8 cellular contexts compared by ENCODE assay signal in genomic region chr2:233354500-233354924, GRCh38. TPM values are rescaled to one million over a fixed set of nuclear protein-coding genes. Genes with fewer than 3 reads are reported as not detected.
A peak's percentile ranks its signal among the peaks of the same experiment; 100 is the strongest.
DNase-seq lines count a peak whose midpoint lies in the region; ATAC-seq, FAIRE-seq and TF ChIP-seq lines count a peak whose summit lies in the region.

No MANE protein-coding gene starts in this region.

- ATAC-seq in GM18498 (IDR thresholded peaks at IDR 0.05; ENCODE audit: unreplicated experiment): peak; percentile 29

- H3K9me3 ChIP-seq in HEK293 (ENCODE audit: control insufficient read depth, insufficient read depth, low read depth, low read length): no peaks in the 10 kb centered on the region
- no peaks in the 10 kb centered on the region for H3K9me3 ChIP-seq in SJCRH30 (replicated peaks)
- no peaks in the 10 kb centered on the region for H3K9me3 ChIP-seq in kidney (ENCODE audit: control insufficient read depth in 1 of 2, low read length in 2 of 2)

- CTCF ChIA-PET in HEK293 (lab: Yijun Ruan, JAX): interaction anchor here (0.7 to 1.7 kb wide), 4 partner anchors 11 to 202 kb away, joined by 3 to 10 read pairs (median 4); no protein-coding TSS in a partner anchor

- no peak for FAIRE-seq in kidney (lab: Jason Lieb, UNC)

- POLR2A ChIA-PET in HEK293 (lab: Yijun Ruan, JAX): no interaction called here

- no peak overlapping the region; the same call in 1 of the 2 replicates for H3K27ac ChIP-seq in HEK293 (ENCODE audit: extremely low read depth, low read depth, low read length)
- no peak overlapping the region for H3K27ac ChIP-seq in SJCRH30
- H3K27ac ChIP-seq in kidney (ENCODE audit: low read depth in 2 of 2, low read length in 2 of 2): no peak overlapping the region

- no peak overlapping the region for H3K9ac ChIP-seq in kidney (ENCODE audit: low read length in 2 of 2)

- H3K4me3 ChIP-seq in HEK293 (ENCODE audit: low read depth, low read length): peak overlapping the region; percentile 80
- H3K4me3 ChIP-seq in SJCRH30: peak overlapping the region; percentile 61
- peak overlapping the region in 1 of 2 donors; percentile 85 for H3K4me3 ChIP-seq in kidney (ENCODE audit: low read length in 2 of 2)

- H3K4me1 ChIP-seq in HEK293 (ENCODE audit: control insufficient read depth, insufficient read depth, low read length) (peaks cover 13% of the 10 kb centered on the region; the same call in 1 of the 2 replicates), SJCRH30 (peaks cover 31% of the 10 kb centered on the region), kidney (ENCODE audit: control insufficient read depth in 1 of 2, insufficient read depth in 1 of 2, low read depth in 1 of 2, low read length in 2 of 2) (peaks cover 6 to 10% of the 10 kb centered on the region in 2 donors)

- H3K27me3 ChIP-seq in SJCRH30: no peaks in the 10 kb centered on the region

- DNase-seq in SJCRH30 (no peak), kidney (peak; percentile 81), islet precursor cell (no peak), superior temporal gyrus (ENCODE audit: extremely low spot score) (no peak), NOMO-1 treated with dmso at 0.1 percent for 144 hours (lab: John Stamatoyannopoulos, UW; ENCODE audit: unreplicated experiment) (no peak), posterior vena cava (ENCODE audit: low spot score) (no peak)

- intact Hi-C loops in kidney (cut with DNase I): no loop called here
- intact Hi-C loops in posterior vena cava (cut with DNase I): loop anchor here (5.0 to 10.0 kb wide), 2 partner anchors 90 to 93 kb away; no protein-coding TSS in a partner anchor

- H3K36me3 ChIP-seq in HEK293 (ENCODE audit: control insufficient read depth in 2 of 2, insufficient read depth in 1 of 2, low read length in 2 of 2) (peaks cover 0 to 9% of the 10 kb centered on the region in 2 experiments; a peak in 1 of 3 replicates), SJCRH30 (peaks cover 7% of the 10 kb centered on the region; the same call in 1 of the 2 replicates), kidney (ENCODE audit: control insufficient read depth in 1 of 2, insufficient read depth in 2 of 2, low read length in 2 of 2) (no peaks in the 10 kb centered on the region)

- TF ChIP-seq CTCF in HEK293 (tag by site-specific recombination; IDR thresholded peaks at IDR 0.05) (no peak), kidney (IDR thresholded peaks at IDR 0.05; ENCODE audit: borderline replicate concordance, extremely low read depth, insufficient read depth) (no peak)

TF ChIP-seq in HEK293, 187 proteins besides CTCF, POLR2A, EP300 and RAD21:
- TF ChIP-seq ZNF777 (tag by site-specific recombination; IDR thresholded peaks at IDR 0.05; ENCODE audit: borderline replicate concordance) (no peak), ZNF837 (tag by site-specific recombination; IDR thresholded peaks at IDR 0.05) (no peak), ZNF571 (tag by site-specific recombination; IDR thresholded peaks at IDR 0.05) (no peak), ZSCAN23 (tag by site-specific recombination; IDR thresholded peaks at IDR 0.05) (no peak), ZNF639 (tag by site-specific recombination; IDR thresholded peaks at IDR 0.05) (no peak), ZNF707 (tag by site-specific recombination; IDR thresholded peaks at IDR 0.05) (no peak), ZNF202 (tag by site-specific recombination; IDR thresholded peaks at IDR 0.05; ENCODE audit: borderline replicate concordance) (no peak), ZNF146 (tag by site-specific recombination; IDR thresholded peaks at IDR 0.05) (no peak), GLIS2 (tag by site-specific recombination; IDR thresholded peaks at IDR 0.05) (no peak), ZNF184 (tag by site-specific recombination; IDR thresholded peaks at IDR 0.05) (no peak), FEZF1 (tag by site-specific recombination; IDR thresholded peaks at IDR 0.05) (no peak), ZNF670 (tag by site-specific recombination; IDR thresholded peaks at IDR 0.05; ENCODE audit: low read depth) (no peak), ZNF175 (tag by site-specific recombination; IDR thresholded peaks at IDR 0.05) (no peak)
- TF ChIP-seq, protein P1, sequence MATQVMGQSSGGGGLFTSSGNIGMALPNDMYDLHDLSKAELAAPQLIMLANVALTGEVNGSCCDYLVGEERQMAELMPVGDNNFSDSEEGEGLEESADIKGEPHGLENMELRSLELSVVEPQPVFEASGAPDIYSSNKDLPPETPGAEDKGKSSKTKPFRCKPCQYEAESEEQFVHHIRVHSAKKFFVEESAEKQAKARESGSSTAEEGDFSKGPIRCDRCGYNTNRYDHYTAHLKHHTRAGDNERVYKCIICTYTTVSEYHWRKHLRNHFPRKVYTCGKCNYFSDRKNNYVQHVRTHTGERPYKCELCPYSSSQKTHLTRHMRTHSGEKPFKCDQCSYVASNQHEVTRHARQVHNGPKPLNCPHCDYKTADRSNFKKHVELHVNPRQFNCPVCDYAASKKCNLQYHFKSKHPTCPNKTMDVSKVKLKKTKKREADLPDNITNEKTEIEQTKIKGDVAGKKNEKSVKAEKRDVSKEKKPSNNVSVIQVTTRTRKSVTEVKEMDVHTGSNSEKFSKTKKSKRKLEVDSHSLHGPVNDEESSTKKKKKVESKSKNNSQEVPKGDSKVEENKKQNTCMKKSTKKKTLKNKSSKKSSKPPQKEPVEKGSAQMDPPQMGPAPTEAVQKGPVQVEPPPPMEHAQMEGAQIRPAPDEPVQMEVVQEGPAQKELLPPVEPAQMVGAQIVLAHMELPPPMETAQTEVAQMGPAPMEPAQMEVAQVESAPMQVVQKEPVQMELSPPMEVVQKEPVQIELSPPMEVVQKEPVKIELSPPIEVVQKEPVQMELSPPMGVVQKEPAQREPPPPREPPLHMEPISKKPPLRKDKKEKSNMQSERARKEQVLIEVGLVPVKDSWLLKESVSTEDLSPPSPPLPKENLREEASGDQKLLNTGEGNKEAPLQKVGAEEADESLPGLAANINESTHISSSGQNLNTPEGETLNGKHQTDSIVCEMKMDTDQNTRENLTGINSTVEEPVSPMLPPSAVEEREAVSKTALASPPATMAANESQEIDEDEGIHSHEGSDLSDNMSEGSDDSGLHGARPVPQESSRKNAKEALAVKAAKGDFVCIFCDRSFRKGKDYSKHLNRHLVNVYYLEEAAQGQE (tag by site-specific recombination; IDR thresholded peaks at IDR 0.05): no peak
- TF ChIP-seq, protein P2, sequence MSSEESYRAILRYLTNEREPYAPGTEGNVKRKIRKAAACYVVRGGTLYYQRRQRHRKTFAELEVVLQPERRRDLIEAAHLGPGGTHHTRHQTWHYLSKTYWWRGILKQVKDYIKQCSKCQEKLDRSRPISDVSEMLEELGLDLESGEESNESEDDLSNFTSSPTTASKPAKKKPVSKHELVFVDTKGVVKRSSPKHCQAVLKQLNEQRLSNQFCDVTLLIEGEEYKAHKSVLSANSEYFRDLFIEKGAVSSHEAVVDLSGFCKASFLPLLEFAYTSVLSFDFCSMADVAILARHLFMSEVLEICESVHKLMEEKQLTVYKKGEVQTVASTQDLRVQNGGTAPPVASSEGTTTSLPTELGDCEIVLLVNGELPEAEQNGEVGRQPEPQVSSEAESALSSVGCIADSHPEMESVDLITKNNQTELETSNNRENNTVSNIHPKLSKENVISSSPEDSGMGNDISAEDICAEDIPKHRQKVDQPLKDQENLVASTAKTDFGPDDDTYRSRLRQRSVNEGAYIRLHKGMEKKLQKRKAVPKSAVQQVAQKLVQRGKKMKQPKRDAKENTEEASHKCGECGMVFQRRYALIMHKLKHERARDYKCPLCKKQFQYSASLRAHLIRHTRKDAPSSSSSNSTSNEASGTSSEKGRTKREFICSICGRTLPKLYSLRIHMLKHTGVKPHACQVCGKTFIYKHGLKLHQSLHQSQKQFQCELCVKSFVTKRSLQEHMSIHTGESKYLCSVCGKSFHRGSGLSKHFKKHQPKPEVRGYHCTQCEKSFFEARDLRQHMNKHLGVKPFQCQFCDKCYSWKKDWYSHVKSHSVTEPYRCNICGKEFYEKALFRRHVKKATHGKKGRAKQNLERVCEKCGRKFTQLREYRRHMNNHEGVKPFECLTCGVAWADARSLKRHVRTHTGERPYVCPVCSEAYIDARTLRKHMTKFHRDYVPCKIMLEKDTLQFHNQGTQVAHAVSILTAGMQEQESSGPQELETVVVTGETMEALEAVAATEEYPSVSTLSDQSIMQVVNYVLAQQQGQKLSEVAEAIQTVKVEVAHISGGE (tag by site-specific recombination; conservative IDR thresholded peaks at IDR 0.05; ENCODE audit: low read depth): no peak

RNA-seq across cellular contexts. Expression of gene DGKD, which starts 0.2 kb away (rescaled TPM):
- total RNA-seq in SJCRH30 (2014; rRNA removed; shearing (Covaris generic)): 21.6 and 28.2 TPM in 2 replicates
- total RNA-seq in kidney: 32.3 TPM
- 2.6 TPM for polyA plus RNA-seq in kidney (ENCODE audit: insufficient read depth, low read depth, low replicate concordance)
- total RNA-seq in posterior vena cava: 10 to 100 TPM; 38.1 to 40.3 TPM

RNA-seq across cellular contexts. Expression of gene SAG, which starts 46.9 kb away (rescaled TPM):
- not detected in 2 replicates for total RNA-seq in SJCRH30 (2014; rRNA removed; shearing (Covaris generic))
- total RNA-seq in kidney: not detected
- polyA plus RNA-seq in kidney (ENCODE audit: insufficient read depth, low read depth, low replicate concordance): not detected
- not detected for total RNA-seq in posterior vena cava
